In the genomic region with DNA sequence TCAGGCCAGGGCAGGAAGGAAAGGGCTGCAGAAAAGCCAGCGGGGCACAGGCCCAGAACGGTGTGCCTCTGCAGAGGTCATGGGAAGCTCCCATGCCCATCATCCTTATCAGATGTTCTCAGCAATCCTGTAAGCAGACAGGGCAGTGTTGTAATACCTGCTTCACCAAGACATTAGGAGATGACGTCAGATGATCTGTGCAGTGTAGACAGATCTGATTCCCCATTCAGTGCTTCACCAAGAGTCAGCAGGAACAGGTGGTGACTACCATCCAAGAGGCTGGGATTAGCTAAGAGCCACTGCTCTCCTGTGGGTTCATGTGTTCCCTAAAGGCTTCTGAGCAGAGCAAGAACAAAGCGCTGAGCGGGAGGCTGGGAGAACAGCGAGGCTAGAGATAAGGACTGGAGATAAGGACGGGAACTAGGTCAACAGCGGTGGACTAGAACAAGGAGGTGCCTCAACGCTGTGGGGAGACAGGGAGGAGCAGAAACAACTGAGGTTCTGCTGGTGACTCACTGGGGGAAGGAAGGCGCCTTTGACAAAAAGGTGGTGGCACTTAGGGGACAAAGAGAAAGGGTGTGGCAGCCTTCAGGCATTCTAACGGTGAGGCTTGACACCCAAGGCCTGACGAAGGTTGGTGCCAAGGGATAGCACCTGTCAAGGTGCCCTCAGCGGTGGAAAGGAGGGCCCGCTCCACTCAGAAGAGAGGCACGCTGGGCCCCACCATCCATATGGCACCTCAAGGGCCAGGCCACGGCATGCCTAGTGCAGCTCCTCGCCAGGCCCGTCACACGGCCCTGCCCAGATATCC, we compare ENCODE assay signal across 1 cellular context.
A peak's percentile ranks its signal among the peaks of the same experiment; 100 is the strongest.
TF ChIP-seq lines count a peak whose summit lies in the region.

No MANE protein-coding gene starts in this region.

TF ChIP-seq in HepG2, 621 proteins besides CTCF, POLR2A, EP300 and RAD21 (continued from another document and continues in another):
- TF ChIP-seq ARID5B (CRISPR knock-in tag; IDR thresholded peaks at IDR 0.05): peak; percentile 67; the same call in 1 of the 2 replicates
- TF ChIP-seq NR2F2 (IDR thresholded peaks at IDR 0.05; ENCODE audit: borderline replicate concordance, low read depth): no peak
- peak; percentile 38 for TF ChIP-seq IKZF4 (CRISPR knock-in tag; IDR thresholded peaks at IDR 0.05; ENCODE audit: borderline replicate concordance, low read depth, not compliant biosample characterization)
- 0 out of 2 replicates have a peak, but pooled peaks have one; percentile 14 for TF ChIP-seq ZNF274 (CRISPR knock-in tag; IDR thresholded peaks at IDR 0.05)
- no peak for TF ChIP-seq ZFYVE20 (CRISPR knock-in tag; IDR thresholded peaks at IDR 0.05; ENCODE audit: borderline replicate concordance, low read depth)
- TF ChIP-seq ZNF263 (CRISPR knock-in tag; IDR thresholded peaks at IDR 0.05): peak; percentile 30; the same call in 1 of the 2 replicates
- TF ChIP-seq MEIS2 (CRISPR knock-in tag; IDR thresholded peaks at IDR 0.05): no peak
- peak; percentile 91 for TF ChIP-seq RXRA (CRISPR knock-in tag; IDR thresholded peaks at IDR 0.05)
- no peak for TF ChIP-seq KDM4B (CRISPR knock-in tag; IDR thresholded peaks at IDR 0.05)
- no peak for TF ChIP-seq SP140L (CRISPR knock-in tag; IDR thresholded peaks at IDR 0.05; ENCODE audit: borderline replicate concordance)
- peak; percentile 34; the same call in 1 of the 2 replicates for TF ChIP-seq PHF8 (CRISPR knock-in tag; IDR thresholded peaks at IDR 0.05)
- no peak for TF ChIP-seq MBNL3 (CRISPR knock-in tag; conservative IDR thresholded peaks at IDR 0.05)
- peak; percentile 59; the same call in 1 of the 2 replicates for TF ChIP-seq KDM5B (CRISPR knock-in tag; IDR thresholded peaks at IDR 0.05; ENCODE audit: borderline replicate concordance)
- TF ChIP-seq, protein P1, sequence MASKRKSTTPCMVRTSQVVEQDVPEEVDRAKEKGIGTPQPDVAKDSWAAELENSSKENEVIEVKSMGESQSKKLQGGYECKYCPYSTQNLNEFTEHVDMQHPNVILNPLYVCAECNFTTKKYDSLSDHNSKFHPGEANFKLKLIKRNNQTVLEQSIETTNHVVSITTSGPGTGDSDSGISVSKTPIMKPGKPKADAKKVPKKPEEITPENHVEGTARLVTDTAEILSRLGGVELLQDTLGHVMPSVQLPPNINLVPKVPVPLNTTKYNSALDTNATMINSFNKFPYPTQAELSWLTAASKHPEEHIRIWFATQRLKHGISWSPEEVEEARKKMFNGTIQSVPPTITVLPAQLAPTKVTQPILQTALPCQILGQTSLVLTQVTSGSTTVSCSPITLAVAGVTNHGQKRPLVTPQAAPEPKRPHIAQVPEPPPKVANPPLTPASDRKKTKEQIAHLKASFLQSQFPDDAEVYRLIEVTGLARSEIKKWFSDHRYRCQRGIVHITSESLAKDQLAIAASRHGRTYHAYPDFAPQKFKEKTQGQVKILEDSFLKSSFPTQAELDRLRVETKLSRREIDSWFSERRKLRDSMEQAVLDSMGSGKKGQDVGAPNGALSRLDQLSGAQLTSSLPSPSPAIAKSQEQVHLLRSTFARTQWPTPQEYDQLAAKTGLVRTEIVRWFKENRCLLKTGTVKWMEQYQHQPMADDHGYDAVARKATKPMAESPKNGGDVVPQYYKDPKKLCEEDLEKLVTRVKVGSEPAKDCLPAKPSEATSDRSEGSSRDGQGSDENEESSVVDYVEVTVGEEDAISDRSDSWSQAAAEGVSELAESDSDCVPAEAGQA (IDR thresholded peaks at IDR 0.05; ENCODE audit: low read depth): 0 out of 2 replicates have a peak, but pooled peaks have one; percentile 48
- TF ChIP-seq, protein P1 (CRISPR knock-in tag; IDR thresholded peaks at IDR 0.05; ENCODE audit: borderline replicate concordance): no peak
- TF ChIP-seq, protein P2, sequence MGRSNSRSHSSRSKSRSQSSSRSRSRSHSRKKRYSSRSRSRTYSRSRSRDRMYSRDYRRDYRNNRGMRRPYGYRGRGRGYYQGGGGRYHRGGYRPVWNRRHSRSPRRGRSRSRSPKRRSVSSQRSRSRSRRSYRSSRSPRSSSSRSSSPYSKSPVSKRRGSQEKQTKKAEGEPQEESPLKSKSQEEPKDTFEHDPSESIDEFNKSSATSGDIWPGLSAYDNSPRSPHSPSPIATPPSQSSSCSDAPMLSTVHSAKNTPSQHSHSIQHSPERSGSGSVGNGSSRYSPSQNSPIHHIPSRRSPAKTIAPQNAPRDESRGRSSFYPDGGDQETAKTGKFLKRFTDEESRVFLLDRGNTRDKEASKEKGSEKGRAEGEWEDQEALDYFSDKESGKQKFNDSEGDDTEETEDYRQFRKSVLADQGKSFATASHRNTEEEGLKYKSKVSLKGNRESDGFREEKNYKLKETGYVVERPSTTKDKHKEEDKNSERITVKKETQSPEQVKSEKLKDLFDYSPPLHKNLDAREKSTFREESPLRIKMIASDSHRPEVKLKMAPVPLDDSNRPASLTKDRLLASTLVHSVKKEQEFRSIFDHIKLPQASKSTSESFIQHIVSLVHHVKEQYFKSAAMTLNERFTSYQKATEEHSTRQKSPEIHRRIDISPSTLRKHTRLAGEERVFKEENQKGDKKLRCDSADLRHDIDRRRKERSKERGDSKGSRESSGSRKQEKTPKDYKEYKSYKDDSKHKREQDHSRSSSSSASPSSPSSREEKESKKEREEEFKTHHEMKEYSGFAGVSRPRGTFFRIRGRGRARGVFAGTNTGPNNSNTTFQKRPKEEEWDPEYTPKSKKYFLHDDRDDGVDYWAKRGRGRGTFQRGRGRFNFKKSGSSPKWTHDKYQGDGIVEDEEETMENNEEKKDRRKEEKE (IDR thresholded peaks at IDR 0.05): no peak
- 0 out of 2 replicates have a peak, but pooled peaks have one; percentile 35 for TF ChIP-seq ZXDC (CRISPR knock-in tag; IDR thresholded peaks at IDR 0.05)
- no peak for TF ChIP-seq POLR2AphosphoS2 (IDR thresholded peaks at IDR 0.05; ENCODE audit: low read depth, low read length)
- TF ChIP-seq, protein P3, sequence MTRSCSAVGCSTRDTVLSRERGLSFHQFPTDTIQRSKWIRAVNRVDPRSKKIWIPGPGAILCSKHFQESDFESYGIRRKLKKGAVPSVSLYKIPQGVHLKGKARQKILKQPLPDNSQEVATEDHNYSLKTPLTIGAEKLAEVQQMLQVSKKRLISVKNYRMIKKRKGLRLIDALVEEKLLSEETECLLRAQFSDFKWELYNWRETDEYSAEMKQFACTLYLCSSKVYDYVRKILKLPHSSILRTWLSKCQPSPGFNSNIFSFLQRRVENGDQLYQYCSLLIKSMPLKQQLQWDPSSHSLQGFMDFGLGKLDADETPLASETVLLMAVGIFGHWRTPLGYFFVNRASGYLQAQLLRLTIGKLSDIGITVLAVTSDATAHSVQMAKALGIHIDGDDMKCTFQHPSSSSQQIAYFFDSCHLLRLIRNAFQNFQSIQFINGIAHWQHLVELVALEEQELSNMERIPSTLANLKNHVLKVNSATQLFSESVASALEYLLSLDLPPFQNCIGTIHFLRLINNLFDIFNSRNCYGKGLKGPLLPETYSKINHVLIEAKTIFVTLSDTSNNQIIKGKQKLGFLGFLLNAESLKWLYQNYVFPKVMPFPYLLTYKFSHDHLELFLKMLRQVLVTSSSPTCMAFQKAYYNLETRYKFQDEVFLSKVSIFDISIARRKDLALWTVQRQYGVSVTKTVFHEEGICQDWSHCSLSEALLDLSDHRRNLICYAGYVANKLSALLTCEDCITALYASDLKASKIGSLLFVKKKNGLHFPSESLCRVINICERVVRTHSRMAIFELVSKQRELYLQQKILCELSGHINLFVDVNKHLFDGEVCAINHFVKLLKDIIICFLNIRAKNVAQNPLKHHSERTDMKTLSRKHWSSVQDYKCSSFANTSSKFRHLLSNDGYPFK (CRISPR knock-in tag; IDR thresholded peaks at IDR 0.05; ENCODE audit: borderline replicate concordance): 0 out of 2 replicates have a peak, but pooled peaks have one; percentile 10
- no peak for TF ChIP-seq ZNF296 (CRISPR knock-in tag; conservative IDR thresholded peaks at IDR 0.05)
- TF ChIP-seq RORA (CRISPR knock-in tag; IDR thresholded peaks at IDR 0.05): no peak
- TF ChIP-seq ZNF496 (CRISPR knock-in tag; IDR thresholded peaks at IDR 0.05; ENCODE audit: insufficient replicate concordance): no peak
- TF ChIP-seq SOX5 (CRISPR knock-in tag; IDR thresholded peaks at IDR 0.05; ENCODE audit: borderline replicate concordance): peak; percentile 74
- no peak for TF ChIP-seq SPEN (CRISPR knock-in tag; IDR thresholded peaks at IDR 0.05; ENCODE audit: low read depth)
- TF ChIP-seq ZBTB7B (CRISPR knock-in tag; IDR thresholded peaks at IDR 0.05): peak; percentile 72; the same call in 1 of the 2 replicates
- no peak for TF ChIP-seq ZNF652 (CRISPR knock-in tag; IDR thresholded peaks at IDR 0.05; ENCODE audit: borderline replicate concordance, low read depth)
- TF ChIP-seq RBM22 (optimal IDR thresholded peaks at IDR 0.05; ENCODE audit: low read length): peak; percentile 76
- peak; percentile 57; the same call in 1 of the 2 replicates for TF ChIP-seq GATAD1 (CRISPR knock-in tag; IDR thresholded peaks at IDR 0.05)
- peak; percentile 56 for TF ChIP-seq HDAC1 (CRISPR knock-in tag; IDR thresholded peaks at IDR 0.05)
- TF ChIP-seq GATAD2A (CRISPR knock-in tag; IDR thresholded peaks at IDR 0.05): peak; percentile 81
- TF ChIP-seq, protein P4, sequence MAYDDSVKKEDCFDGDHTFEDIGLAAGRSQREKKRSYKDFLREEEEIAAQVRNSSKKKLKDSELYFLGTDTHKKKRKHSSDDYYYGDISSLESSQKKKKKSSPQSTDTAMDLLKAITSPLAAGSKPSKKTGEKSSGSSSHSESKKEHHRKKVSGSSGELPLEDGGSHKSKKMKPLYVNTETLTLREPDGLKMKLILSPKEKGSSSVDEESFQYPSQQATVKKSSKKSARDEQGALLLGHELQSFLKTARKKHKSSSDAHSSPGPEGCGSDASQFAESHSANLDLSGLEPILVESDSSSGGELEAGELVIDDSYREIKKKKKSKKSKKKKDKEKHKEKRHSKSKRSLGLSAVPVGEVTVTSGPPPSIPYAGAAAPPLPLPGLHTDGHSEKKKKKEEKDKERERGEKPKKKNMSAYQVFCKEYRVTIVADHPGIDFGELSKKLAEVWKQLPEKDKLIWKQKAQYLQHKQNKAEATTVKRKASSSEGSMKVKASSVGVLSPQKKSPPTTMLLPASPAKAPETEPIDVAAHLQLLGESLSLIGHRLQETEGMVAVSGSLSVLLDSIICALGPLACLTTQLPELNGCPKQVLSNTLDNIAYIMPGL (CRISPR knock-in tag; IDR thresholded peaks at IDR 0.05; ENCODE audit: borderline replicate concordance in 1 of 2, low read depth in 1 of 2): 0 out of 4 replicates have a peak, but pooled peaks of 1 of the 2 experiments have one; percentile 21
- peak; percentile 14; the same call in 1 of the 2 replicates for TF ChIP-seq GABPB1 (CRISPR knock-in tag; IDR thresholded peaks at IDR 0.05)
- TF ChIP-seq SRSF4 (IDR thresholded peaks at IDR 0.05; ENCODE audit: low read depth, low read length, poor library complexity, severe bottlenecking): no peak
- no peak for TF ChIP-seq MTA1 (CRISPR knock-in tag; IDR thresholded peaks at IDR 0.05; ENCODE audit: borderline replicate concordance)
